31 cellular contexts compared by ENCODE assay signal in genomic region chr4:2212831-2213230, GRCh38.
"Had no signal": no experiment of that assay in that cellular context is flagged by ENCODE, and none has a peak within 500 bp of the region (broad histone marks: within the 10 kb centered on the region; RNA-seq: fewer than 3 reads in every experiment).

No MANE protein-coding gene starts in this region.

- H3K4me3 ChIP-seq: ascending aorta, cardiac muscle cell had no signal

- H3K4me1 ChIP-seq: ascending aorta had no signal

- H3K27me3 ChIP-seq: ascending aorta, cardiac muscle cell had no signal

- H3K36me3 ChIP-seq: ascending aorta, cardiac muscle cell, WERI-Rb-1 had no signal

- H3K27ac ChIP-seq: ascending aorta, cardiac muscle cell, WERI-Rb-1 had no signal

- H3K9me3 ChIP-seq: ascending aorta had no signal

- DNase-seq: activated CD4-positive, alpha-beta memory T cell treated with anti-CD3 and anti-CD28 coated beads, Interleukin-2, amount 10 ng/mL, durations not matched to agents 7 days and 5 days; activated CD4-positive, alpha-beta T cell treated with anti-CD3 and anti-CD28 coated beads for 1 hour; activated CD4-positive, alpha-beta T cell treated with anti-CD3 and anti-CD28 coated beads for 36 hours; activated CD4-positive, alpha-beta T cell treated with anti-CD3 and anti-CD28 coated beads for 48 hours; activated CD4-positive, alpha-beta T cell treated with anti-CD3 and anti-CD28 coated beads, Interleukin-2, amount 10 ng/mL, durations not matched to agents 7 days and 5 days; activated CD4-positive, alpha-beta T cell treated with anti-CD3 and anti-CD28 coated beads, Interleukin-2, amount 50 U/mL, for 48 hours; activated CD4-positive, CD25-positive, alpha-beta regulatory T cell; activated CD8-positive, alpha-beta memory T cell treated with anti-CD3 and anti-CD28 coated beads for 24 hours; activated CD8-positive, alpha-beta memory T cell treated with anti-CD3 and anti-CD28 coated beads, Interleukin-2, amount 10 ng/mL, durations not matched to agents 7 days and 5 days; activated CD8-positive, alpha-beta memory T cell treated with anti-CD3 and anti-CD28 coated beads, Interleukin-2, amount 50 U/mL, for 48 hours; activated CD8-positive, alpha-beta T cell treated with anti-CD3 and anti-CD28 coated beads, Interleukin-2, amount 10 ng/mL, durations not matched to agents 7 days and 5 days; activated effector memory CD4-positive, alpha-beta T cell treated with Interleukin-2 at 50 U/mL for 16 hours; activated gamma-delta T cell; activated naive CD4-positive, alpha-beta T cell treated with anti-CD3 and anti-CD28 coated beads, Interleukin-2, amount 10 ng/mL, durations not matched to agents 7 days and 5 days; activated naive CD4-positive, alpha-beta T cell treated with Interleukin-2 at 50 U/mL for 16 hours; activated naive CD8-positive, alpha-beta T cell treated with anti-CD3 and anti-CD28 coated beads, Interleukin-2, amount 10 ng/mL, durations not matched to agents 7 days and 5 days; activated naive CD8-positive, alpha-beta T cell treated with anti-CD3 and anti-CD28 coated beads, Interleukin-2, amount 50 U/mL, for 24 hours; activated T-cell treated with anti-CD3 and anti-CD28 coated beads, Interleukin-2, amount 50 U/mL, for 24 hours; activated T-cell treated with anti-CD3 and anti-CD28 coated beads, Interleukin-2, amount 50 U/mL, for 48 hours; amygdala; anterior cingulate cortex; caudate nucleus; cerebellar nuclear complex; T-helper 1 cell; T-helper 2 cell; T-helper 9 cell; WERI-Rb-1 had no signal

- ATAC-seq: activated CD4-positive, alpha-beta T cell treated with anti-CD3 and anti-CD28 coated beads for 36 hours; activated CD4-positive, CD25-positive, alpha-beta regulatory T cell treated with anti-CD3 and anti-CD28 coated beads, Interleukin-2, amount 50 U/mL, for 24 hours; activated CD8-positive, alpha-beta memory T cell treated with anti-CD3 and anti-CD28 coated beads, Interleukin-2, amount 10 ng/mL, durations not matched to agents 7 days and 5 days; activated CD8-positive, alpha-beta T cell treated with anti-CD3 and anti-CD28 coated beads, Interleukin-2, amount 10 ng/mL, durations not matched to agents 7 days and 5 days; activated naive CD8-positive, alpha-beta T cell treated with anti-CD3 and anti-CD28 coated beads, Interleukin-2, amount 50 U/mL, for 24 hours; WTC11 had no signal
